17 cellular contexts compared by ENCODE assay signal in the genomic region with DNA sequence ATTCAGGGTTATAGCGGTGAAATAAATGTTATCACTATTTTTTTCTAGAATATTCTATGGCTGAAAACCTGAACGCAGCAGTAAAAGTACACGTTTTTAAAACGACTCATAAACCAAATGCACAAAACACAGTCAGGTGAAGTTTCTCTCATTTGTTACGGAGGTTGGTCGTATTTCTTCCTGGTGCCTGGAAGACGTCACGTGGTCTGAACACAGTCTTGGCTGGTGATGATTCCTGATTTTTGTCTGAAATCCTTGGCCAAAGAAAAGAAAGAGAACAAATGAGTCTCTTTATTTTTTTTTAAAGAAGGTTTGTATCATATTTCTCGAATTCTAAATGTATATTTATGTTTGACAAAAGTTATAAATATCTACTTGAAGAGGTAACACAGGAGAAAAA. TPM values are rescaled to one million over a fixed set of nuclear protein-coding genes. Genes with fewer than 3 reads are reported as not detected.
DNase-seq lines count a peak whose midpoint lies in the region; ATAC-seq and TF ChIP-seq lines count a peak whose summit lies in the region.
"Had no signal": no experiment of that assay in that cellular context is flagged by ENCODE, and none has a peak within 500 bp of the region (broad histone marks: within the 10 kb centered on the region; RNA-seq: fewer than 3 reads in every experiment).

No MANE protein-coding gene starts in this region.

- H3K36me3 Mint-ChIP-seq in endodermal cell (ENCODE audit: low read depth) = no peaks in the 10 kb centered on the region
- H3K36me3 Mint-ChIP-seq in activated T-helper 17 cell treated with anti-CD3 and anti-CD28 coated beads, Interleukin-2, amount 50 U/mL, for 72 hours (ENCODE audit: low read depth) = no peaks in the 10 kb centered on the region
- H3K36me3 Mint-ChIP-seq: activated naive CD8-positive, alpha-beta T cell; immature natural killer cell had no signal

- H3K27ac ChIP-seq in endodermal cell (ENCODE audit: low read depth, low read length) (peak overlapping the region; percentile 76), lower lobe of right lung (peak overlapping the region; percentile 62), stomach (peak overlapping the region in 4 of 5 donors; percentile 1 to 77 (median 73))
- H3K27ac ChIP-seq: C4-2B, neutrophil had no signal

- TF ChIP-seq EP300 in stomach (IDR thresholded peaks at IDR 0.05) = no peak

- H3K36me3 ChIP-seq in endodermal cell (ENCODE audit: control insufficient read depth, insufficient read depth, low read length) (no peaks in the 10 kb centered on the region), lower lobe of right lung (no peaks in the 10 kb centered on the region), stomach (no peaks in the 10 kb centered on the region)
- H3K36me3 ChIP-seq: neutrophil had no signal

- DNase-seq in LHCN-M2 (ENCODE audit: low read depth) = peak; percentile 69
- DNase-seq in endodermal cell = no peak
- DNase-seq in lower lobe of right lung = no peak
- no peak for DNase-seq in stomach
- no peak for DNase-seq in NK-92 treated with Interleukin-12 subunit alpha and Interleukin-12 subunit beta, amount 100 ng/mL, for 24 hours (lab: John Stamatoyannopoulos, UW)
- DNase-seq in 8988T = no peak
- DNase-seq: activated CD8-positive, alpha-beta T cell treated with anti-CD3 and anti-CD28 coated beads for 36 hours; effector memory CD8-positive, alpha-beta T cell; immature natural killer cell; NCI-H1417 treated with DMSO at 0.1 percent for 48 hours had no signal

- no peaks in the 10 kb centered on the region for H3K4me1 ChIP-seq in endodermal cell (ENCODE audit: control insufficient read depth, insufficient read depth, low read length)
- H3K4me1 ChIP-seq in lower lobe of right lung = no peaks in the 10 kb centered on the region
- peaks cover 0 to 7% (median 0%) of the 10 kb centered on the region in 4 donors for H3K4me1 ChIP-seq in stomach

- H3K4me3 Mint-ChIP-seq in endodermal cell = no peak overlapping the region
- H3K4me3 Mint-ChIP-seq in activated T-helper 17 cell treated with anti-CD3 and anti-CD28 coated beads, Interleukin-2, amount 50 U/mL, for 72 hours = no peak overlapping the region
- H3K4me3 Mint-ChIP-seq: activated CD8-positive, alpha-beta T cell treated with anti-CD3 and anti-CD28 coated beads for 36 hours; activated naive CD8-positive, alpha-beta T cell; effector memory CD8-positive, alpha-beta T cell; immature natural killer cell; stimulated activated naive CD8-positive, alpha-beta T cell treated with anti-CD3 and anti-CD28 coated beads, Interleukin-15, Interleukin-2, amounts not matched to agents 100 ng/mL and 50 ng/mL, for 24 hours had no signal

- no peak for ATAC-seq in lower lobe of right lung
- ATAC-seq in GM18502 (IDR thresholded peaks at IDR 0.05; ENCODE audit: poor library complexity, unreplicated experiment) = no peak
- no peak for ATAC-seq in activated T-helper 17 cell treated with anti-CD3 and anti-CD28 coated beads, Interleukin-2, amount 50 U/mL, for 72 hours (replicated peaks)
- ATAC-seq: activated CD8-positive, alpha-beta T cell treated with anti-CD3 and anti-CD28 coated beads for 36 hours; effector memory CD8-positive, alpha-beta T cell had no signal

- no peaks in the 10 kb centered on the region for H3K9me3 Mint-ChIP-seq in endodermal cell
- H3K9me3 Mint-ChIP-seq in activated T-helper 17 cell treated with anti-CD3 and anti-CD28 coated beads, Interleukin-2, amount 50 U/mL, for 72 hours = no peaks in the 10 kb centered on the region
- H3K9me3 Mint-ChIP-seq: activated CD8-positive, alpha-beta T cell treated with anti-CD3 and anti-CD28 coated beads for 36 hours; effector memory CD8-positive, alpha-beta T cell; immature natural killer cell; stimulated activated naive CD8-positive, alpha-beta T cell treated with anti-CD3 and anti-CD28 coated beads, Interleukin-15, Interleukin-2, amounts not matched to agents 100 ng/mL and 50 ng/mL, for 24 hours had no signal

- intact Hi-C loops in lower lobe of right lung (cut with DNase I) = loop anchor here (10.0 kb wide), 1 partner anchor 76 kb away; no protein-coding TSS in a partner anchor
- intact Hi-C loops in stomach (cut with DNase I; ENCODE audit: low total_unique reads) = no loop called here

- H3K27ac Mint-ChIP-seq in endodermal cell = no peak overlapping the region
- H3K27ac Mint-ChIP-seq in activated T-helper 17 cell treated with anti-CD3 and anti-CD28 coated beads, Interleukin-2, amount 50 U/mL, for 72 hours = no peak overlapping the region
- H3K27ac Mint-ChIP-seq: activated CD8-positive, alpha-beta T cell treated with anti-CD3 and anti-CD28 coated beads for 36 hours; effector memory CD8-positive, alpha-beta T cell; immature natural killer cell; stimulated activated naive CD8-positive, alpha-beta T cell treated with anti-CD3 and anti-CD28 coated beads, Interleukin-15, Interleukin-2, amounts not matched to agents 100 ng/mL and 50 ng/mL, for 24 hours had no signal

- H3K4me3 ChIP-seq in endodermal cell (ENCODE audit: low read length) (no peak overlapping the region), lower lobe of right lung (no peak overlapping the region), stomach (no peak overlapping the region)

- no peak for TF ChIP-seq POLR2A in stomach (IDR thresholded peaks at IDR 0.05)

- 87 to 91% methylated on average over 9 of the region's 9 CpGs for WGBS in endodermal cell (ENCODE audit: insufficient coverage in 1 of 2, insufficient read length in 1 of 2), 2 experiments
- WGBS in stomach, 5 donors = 49 to 66% (median 62%) methylated on average over 9 of the region's 9 CpGs

- no peak overlapping the region for H3K9ac ChIP-seq in endodermal cell (ENCODE audit: extremely low read depth, low read length, poor library complexity, severe bottlenecking)

- TF ChIP-seq CTCF in endodermal cell (conservative IDR thresholded peaks at IDR 0.05) (no peak), lower lobe of right lung (IDR thresholded peaks at IDR 0.05) (no peak), stomach (IDR thresholded peaks at IDR 0.05) (no peak)

- H3K27me3 ChIP-seq in endodermal cell (ENCODE audit: control insufficient read depth, insufficient read depth, low read length, poor library complexity, severe bottlenecking) (no peaks in the 10 kb centered on the region), lower lobe of right lung (ENCODE audit: low read depth) (no peaks in the 10 kb centered on the region), stomach (peaks cover 0 to 54% (median 0%) of the 10 kb centered on the region in 3 donors)

- H3K27me3 Mint-ChIP-seq in endodermal cell (ENCODE audit: insufficient read depth) = no peaks in the 10 kb centered on the region
- peaks cover 9% of the 10 kb centered on the region for H3K27me3 Mint-ChIP-seq in activated T-helper 17 cell treated with anti-CD3 and anti-CD28 coated beads, Interleukin-2, amount 50 U/mL, for 72 hours

- peaks cover 3% of the 10 kb centered on the region for H3K4me1 Mint-ChIP-seq in endodermal cell
- peaks cover 4% of the 10 kb centered on the region for H3K4me1 Mint-ChIP-seq in activated T-helper 17 cell treated with anti-CD3 and anti-CD28 coated beads, Interleukin-2, amount 50 U/mL, for 72 hours
- H3K4me1 Mint-ChIP-seq: immature natural killer cell had no signal

- H3K9me3 ChIP-seq in endodermal cell (ENCODE audit: control insufficient read depth, low read length) = no peaks in the 10 kb centered on the region
- H3K9me3 ChIP-seq in lower lobe of right lung = no peaks in the 10 kb centered on the region
- H3K9me3 ChIP-seq in stomach = no peaks in the 10 kb centered on the region
- H3K9me3 ChIP-seq: neutrophil had no signal

RNA-seq across cellular contexts. Expression of a gene that starts 9.8 kb away (rescaled TPM):
- 74.8 and 80.1 TPM in 2 replicates for total RNA-seq in LHCN-M2 (2014; rRNA removed)
- 23.7 TPM for polyA plus RNA-seq in LHCN-M2 (2012)
- 10 to 100 TPM; 17.3 to 32.5 TPM for total RNA-seq in endodermal cell
- 39.7 TPM for polyA plus RNA-seq in endodermal cell (2013, experiment 1 of 2)
- polyA plus RNA-seq in endodermal cell (2013, experiment 2 of 2) = 40.1 TPM
- 1.5 TPM for total RNA-seq in lower lobe of right lung
- 1 to 10 TPM in 2 of 5 donors, under 1 TPM in 1, not detected in 2; 0.43 to 4.8 (median 3.1) TPM for total RNA-seq in stomach
- polyA plus RNA-seq in stomach = 1 to 10 TPM; 1.1 to 1.5 (median 1.3) TPM
- not detected for total RNA-seq in activated T-helper 17 cell treated with anti-CD3 and anti-CD28 coated beads, Interleukin-2, amount 50 U/mL, for 72 hours
- total RNA-seq: activated CD8-positive, alpha-beta T cell treated with anti-CD3 and anti-CD28 coated beads for 36 hours; T-helper 2 cell treated with Interferon-gamma antibody and Interleukin-4, amounts not matched to agents 100 ng/mL and 5 ng/mL, for 36 hours had no signal
- polyA plus RNA-seq: immature natural killer cell had no signal

RNA-seq across cellular contexts. Expression of a gene that starts 14.5 kb away (rescaled TPM):
- 0.19 TPM in 1 of 2 replicates, not detected in the other for total RNA-seq in LHCN-M2 (2014; rRNA removed)
- 0.04 TPM for polyA plus RNA-seq in LHCN-M2 (2012)
- total RNA-seq in endodermal cell = 1 to 10 TPM; 3.1 to 5.9 TPM
- polyA plus RNA-seq in endodermal cell (2013, experiment 1 of 2) = 3.3 TPM
- 2.6 TPM for polyA plus RNA-seq in endodermal cell (2013, experiment 2 of 2)
- 1.5 TPM for total RNA-seq in lower lobe of right lung
- 1 to 10 TPM in 2 of 5 donors, under 1 TPM in 2, not detected in 1; under 0.01 to 4.1 (median 0.72) TPM for total RNA-seq in stomach
- polyA plus RNA-seq in stomach = 1 to 10 TPM in 1 of 3 donors, under 1 TPM in 2; 0.40 to 1.1 (median 0.76) TPM
- under 1 TPM in 1 of 2 donors, not detected in 1; 0.08 TPM for total RNA-seq in activated T-helper 17 cell treated with anti-CD3 and anti-CD28 coated beads, Interleukin-2, amount 50 U/mL, for 72 hours
- total RNA-seq: activated CD8-positive, alpha-beta T cell treated with anti-CD3 and anti-CD28 coated beads for 36 hours; T-helper 2 cell treated with Interferon-gamma antibody and Interleukin-4, amounts not matched to agents 100 ng/mL and 5 ng/mL, for 36 hours had no signal
- polyA plus RNA-seq: immature natural killer cell had no signal

RNA-seq across cellular contexts. Expression of a gene that starts 52.5 kb away (rescaled TPM):
- total RNA-seq in LHCN-M2 (2014; rRNA removed) (0.17 TPM in 1 of 2 replicates, not detected in the other), endodermal cell (under 1 TPM; 0.20 to 0.33 TPM), lower lobe of right lung (0.18 TPM), stomach (under 1 TPM in 1 of 5 donors, not detected in 4; 0.18 TPM)
- polyA plus RNA-seq in LHCN-M2 (2012) = 0.01 TPM
- 3.0 TPM for polyA plus RNA-seq in endodermal cell (2013, experiment 1 of 2)
- 3.1 TPM for polyA plus RNA-seq in endodermal cell (2013, experiment 2 of 2)
- polyA plus RNA-seq in stomach = under 1 TPM in 1 of 3 donors, not detected in 2; 0.05 TPM
- not detected for total RNA-seq in activated T-helper 17 cell treated with anti-CD3 and anti-CD28 coated beads, Interleukin-2, amount 50 U/mL, for 72 hours
- total RNA-seq: activated CD8-positive, alpha-beta T cell treated with anti-CD3 and anti-CD28 coated beads for 36 hours; T-helper 2 cell treated with Interferon-gamma antibody and Interleukin-4, amounts not matched to agents 100 ng/mL and 5 ng/mL, for 36 hours had no signal
